Comparison of ENCODE assay signal across 20 cellular contexts in the genomic region with DNA sequence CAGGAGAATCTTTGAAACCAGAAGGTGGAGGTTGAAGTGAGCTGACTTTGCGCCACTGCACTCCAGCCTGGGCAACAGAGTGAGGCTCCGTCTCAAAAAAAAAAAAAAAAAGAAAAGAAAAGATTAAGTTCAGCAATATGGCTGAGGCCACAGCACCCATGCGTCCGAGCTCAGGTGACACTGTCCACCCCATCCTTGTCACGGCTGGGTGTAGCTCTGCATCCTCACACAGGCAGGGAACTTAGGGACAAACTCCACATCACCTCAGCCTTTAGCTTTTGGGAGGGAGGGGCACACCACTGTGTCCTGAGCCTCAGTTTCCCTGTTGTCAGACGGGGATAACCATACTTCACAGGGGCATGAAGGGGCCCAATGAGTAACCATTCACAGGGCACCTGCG. TPM values are rescaled to one million over a fixed set of nuclear protein-coding genes. Genes with fewer than 3 reads are reported as not detected.
DNase-seq lines count a peak whose midpoint lies in the region; ATAC-seq and TF ChIP-seq lines count a peak whose summit lies in the region.
"Had no signal": no experiment of that assay in that cellular context is flagged by ENCODE, and none has a peak within 500 bp of the region (broad histone marks: within the 10 kb centered on the region; RNA-seq: fewer than 3 reads in every experiment).

No MANE protein-coding gene starts in this region.

- ATAC-seq in activated CD8-positive, alpha-beta memory T cell treated with anti-CD3 and anti-CD28 coated beads, Interleukin-2, amount 10 ng/mL, durations not matched to agents 7 days and 5 days, result no peak
- ATAC-seq in activated T-helper 17 cell treated with anti-CD3 and anti-CD28 coated beads, Interleukin-2, amount 50 U/mL, for 72 hours (replicated peaks), result no peak
- ATAC-seq: foreskin keratinocyte had no signal

- intact Hi-C loops in CD4-positive, alpha-beta memory T cell (cut with micrococcal nuclease), result loop anchor here (5.0 kb wide), 1 partner anchor 604 kb away; no protein-coding TSS in a partner anchor
- intact Hi-C loops in spleen (cut with DNase I; ENCODE audit: low total_unique reads), result no loop called here

- H3K4me1 ChIP-seq in CD4-positive, alpha-beta memory T cell (ENCODE audit: insufficient read depth, low read length), result peaks cover 76% of the 10 kb centered on the region
- H3K4me1 ChIP-seq in spleen (peaks cover 9 to 66% (median 44%) of the 10 kb centered on the region in 6 donors), neural progenitor cell (peaks cover 4% of the 10 kb centered on the region)
- H3K4me1 ChIP-seq: foreskin keratinocyte had no signal

- DNase-seq in activated CD8-positive, alpha-beta memory T cell treated with anti-CD3 and anti-CD28 coated beads, Interleukin-2, amount 10 ng/mL, durations not matched to agents 7 days and 5 days, result peak; percentile 37
- no peak for DNase-seq in activated CD8-positive, alpha-beta memory T cell treated with anti-CD3 and anti-CD28 coated beads for 24 hours
- DNase-seq in CD4-positive, alpha-beta memory T cell, result no peak
- DNase-seq in spleen, result peak; percentile 72
- DNase-seq in NCI-H345 treated with DMSO at 0.1 percent for 48 hours (lab: John Stamatoyannopoulos, UW; ENCODE audit: unreplicated experiment), result no peak
- no peak for DNase-seq in neural progenitor cell (ENCODE audit: low spot score)
- DNase-seq in stimulated activated CD4-positive, alpha-beta T cell treated with anti-CD3 and anti-CD28 coated beads, Interleukin-15, amount 100 ng/mL, for 24 hours, result no peak
- DNase-seq: dorsolateral prefrontal cortex; erythroblast; foreskin keratinocyte; IMR-90; NCI-H1436; NCI-H2171 treated with DMSO at 0.1 percent for 48 hours; NCI-H69; occipital lobe; stimulated activated CD4-positive, alpha-beta T cell treated with anti-CD3 and anti-CD28 coated beads, Interleukin-4, amount 100 ng/mL, for 4 hours had no signal

- TF ChIP-seq CTCF in spleen (IDR thresholded peaks at IDR 0.05 in 8 of 11, conservative IDR thresholded peaks at IDR 0.05 in 3 of 11) (no peak), neural progenitor cell (IDR thresholded peaks at IDR 0.05) (no peak)

- H3K27me3 ChIP-seq in CD4-positive, alpha-beta memory T cell (ENCODE audit: insufficient read depth, low read length), result no peaks in the 10 kb centered on the region
- H3K27me3 ChIP-seq in spleen (replicated peaks in 1 of 7) (no peaks in the 10 kb centered on the region), neural progenitor cell (no peaks in the 10 kb centered on the region)
- H3K27me3 ChIP-seq: dorsolateral prefrontal cortex, foreskin keratinocyte had no signal

- no peaks in the 10 kb centered on the region for H3K36me3 ChIP-seq in CD4-positive, alpha-beta memory T cell (ENCODE audit: insufficient read depth, low read length)
- H3K36me3 ChIP-seq in spleen (peaks cover 0 to 13% (median 0%) of the 10 kb centered on the region in 6 donors), neural progenitor cell (no peaks in the 10 kb centered on the region)
- H3K36me3 ChIP-seq: cardiac muscle cell had no signal

- no peak overlapping the region for H3K9ac ChIP-seq in neural progenitor cell

- peak overlapping the region; percentile 8 for H3K4me3 Mint-ChIP-seq in activated CD8-positive, alpha-beta memory T cell treated with anti-CD3 and anti-CD28 coated beads, Interleukin-2, amount 10 ng/mL, durations not matched to agents 7 days and 5 days
- H3K4me3 Mint-ChIP-seq in CD4-positive, alpha-beta memory T cell, result peak overlapping the region in 7 of 8 donors; percentile 9 to 89 (median 78)
- peak overlapping the region; percentile 75 for H3K4me3 Mint-ChIP-seq in activated T-helper 17 cell treated with anti-CD3 and anti-CD28 coated beads, Interleukin-2, amount 50 U/mL, for 72 hours
- no peak overlapping the region for H3K4me3 Mint-ChIP-seq in neural progenitor cell

- no peaks in the 10 kb centered on the region for H3K9me3 ChIP-seq in CD4-positive, alpha-beta memory T cell (ENCODE audit: control insufficient read depth in 1 of 2, low read length in 2 of 2)
- H3K9me3 ChIP-seq in spleen (peaks cover 0 to 8% (median 6%) of the 10 kb centered on the region in 8 donors), neural progenitor cell (ENCODE audit: low read depth) (no peaks in the 10 kb centered on the region)

- H3K9me3 Mint-ChIP-seq in activated CD8-positive, alpha-beta memory T cell treated with anti-CD3 and anti-CD28 coated beads, Interleukin-2, amount 10 ng/mL, durations not matched to agents 7 days and 5 days (ENCODE audit: low read depth), result peaks cover 7% of the 10 kb centered on the region
- peaks cover 0 to 7% (median 1%) of the 10 kb centered on the region in 8 donors for H3K9me3 Mint-ChIP-seq in CD4-positive, alpha-beta memory T cell
- no peaks in the 10 kb centered on the region for H3K9me3 Mint-ChIP-seq in activated T-helper 17 cell treated with anti-CD3 and anti-CD28 coated beads, Interleukin-2, amount 50 U/mL, for 72 hours
- H3K9me3 Mint-ChIP-seq in neural progenitor cell, result peaks cover 7% of the 10 kb centered on the region

- H3K27ac Mint-ChIP-seq in activated CD8-positive, alpha-beta memory T cell treated with anti-CD3 and anti-CD28 coated beads, Interleukin-2, amount 10 ng/mL, durations not matched to agents 7 days and 5 days, result peak overlapping the region; percentile 100
- peak overlapping the region; percentile 94 to 99 (median 96) for H3K27ac Mint-ChIP-seq in CD4-positive, alpha-beta memory T cell
- peak overlapping the region; percentile 96 for H3K27ac Mint-ChIP-seq in activated T-helper 17 cell treated with anti-CD3 and anti-CD28 coated beads, Interleukin-2, amount 50 U/mL, for 72 hours
- no peak overlapping the region for H3K27ac Mint-ChIP-seq in neural progenitor cell

- POLR2A ChIA-PET in CD4-positive, alpha-beta memory T cell (lab: Charles Lee; ENCODE audit: partially characterized antibody), result interaction anchor here (1.3 to 15.5 kb wide), 10 partner anchors 10 to 133 kb away, joined by 3 to 304 read pairs (median 48); a partner anchor contains a TSS

- CTCF ChIA-PET in activated CD8-positive, alpha-beta memory T cell treated with anti-CD3 and anti-CD28 coated beads, Interleukin-2, amount 10 ng/mL, durations not matched to agents 7 days and 5 days (lab: Charles Lee), result interaction anchor here (0.8 to 3.5 kb wide), 4 partner anchors 9 to 101 kb away, joined by 3 to 27 read pairs (median 6); a partner anchor contains a TSS
- CTCF ChIA-PET in CD4-positive, alpha-beta memory T cell (lab: Charles Lee; ENCODE audit: partially characterized antibody), result interaction anchor here (0.7 to 6.6 kb wide), 6 partner anchors 9 to 245 kb away, joined by 3 to 37 read pairs (median 4); no protein-coding TSS in a partner anchor

- no peak overlapping the region for H3K4me3 ChIP-seq in CD4-positive, alpha-beta memory T cell (ENCODE audit: low read length in 2 of 2)
- H3K4me3 ChIP-seq in spleen, result peak overlapping the region in 1 of 8 donors; percentile 83
- H3K4me3 ChIP-seq in neural progenitor cell, result no peak overlapping the region
- H3K4me3 ChIP-seq: cardiac muscle cell, dorsolateral prefrontal cortex had no signal

- no peak for TF ChIP-seq POLR2A in spleen (IDR thresholded peaks at IDR 0.05)

- H3K4me1 Mint-ChIP-seq in activated CD8-positive, alpha-beta memory T cell treated with anti-CD3 and anti-CD28 coated beads, Interleukin-2, amount 10 ng/mL, durations not matched to agents 7 days and 5 days, result peaks cover 61% of the 10 kb centered on the region
- peaks cover 33 to 86% (median 53%) of the 10 kb centered on the region in 4 donors for H3K4me1 Mint-ChIP-seq in CD4-positive, alpha-beta memory T cell
- H3K4me1 Mint-ChIP-seq in activated T-helper 17 cell treated with anti-CD3 and anti-CD28 coated beads, Interleukin-2, amount 50 U/mL, for 72 hours, result peaks cover 26% of the 10 kb centered on the region
- H3K4me1 Mint-ChIP-seq in neural progenitor cell, result peaks cover 10% of the 10 kb centered on the region

- no peak overlapping the region for H2AFZ ChIP-seq in neural progenitor cell (replicated peaks)

- H3K27ac ChIP-seq in CD4-positive, alpha-beta memory T cell (ENCODE audit: low read depth, low read length), result peak overlapping the region; percentile 84
- H3K27ac ChIP-seq in spleen (peak overlapping the region in 7 of 8 donors; percentile 53 to 99 (median 97)), neural progenitor cell (no peak overlapping the region)
- H3K27ac ChIP-seq: C4-2B, cardiac muscle cell, dorsolateral prefrontal cortex, foreskin keratinocyte had no signal

- no peaks in the 10 kb centered on the region for H3F3A ChIP-seq in neural progenitor cell (ENCODE audit: low read depth)

- H3K4me2 ChIP-seq in neural progenitor cell, result no peak overlapping the region

- H4K20me1 ChIP-seq in neural progenitor cell (ENCODE audit: low read depth), result no peaks in the 10 kb centered on the region

- WGBS in spleen, 5 donors, result 92 to 97% (median 94%) methylated on average over 7 of the region's 7 CpGs

- peaks cover 43% of the 10 kb centered on the region for H3K36me3 Mint-ChIP-seq in activated CD8-positive, alpha-beta memory T cell treated with anti-CD3 and anti-CD28 coated beads, Interleukin-2, amount 10 ng/mL, durations not matched to agents 7 days and 5 days
- peaks cover 26 to 43% of the 10 kb centered on the region in 2 donors for H3K36me3 Mint-ChIP-seq in CD4-positive, alpha-beta memory T cell
- peaks cover 52% of the 10 kb centered on the region for H3K36me3 Mint-ChIP-seq in activated T-helper 17 cell treated with anti-CD3 and anti-CD28 coated beads, Interleukin-2, amount 50 U/mL, for 72 hours (ENCODE audit: low read depth)
- H3K36me3 Mint-ChIP-seq in neural progenitor cell, result no peaks in the 10 kb centered on the region

- no peaks in the 10 kb centered on the region for H3K27me3 Mint-ChIP-seq in activated CD8-positive, alpha-beta memory T cell treated with anti-CD3 and anti-CD28 coated beads, Interleukin-2, amount 10 ng/mL, durations not matched to agents 7 days and 5 days
- H3K27me3 Mint-ChIP-seq in CD4-positive, alpha-beta memory T cell, result no peaks in the 10 kb centered on the region
- no peaks in the 10 kb centered on the region for H3K27me3 Mint-ChIP-seq in activated T-helper 17 cell treated with anti-CD3 and anti-CD28 coated beads, Interleukin-2, amount 50 U/mL, for 72 hours
- H3K27me3 Mint-ChIP-seq in neural progenitor cell (ENCODE audit: insufficient read depth, low read depth), result peaks cover 6% of the 10 kb centered on the region

- H3K79me2 ChIP-seq in neural progenitor cell (ENCODE audit: low read depth), result no peaks in the 10 kb centered on the region

RNA-seq across cellular contexts. Expression of a gene that starts 15.5 kb away (rescaled TPM):
- total RNA-seq in activated CD8-positive, alpha-beta memory T cell treated with anti-CD3 and anti-CD28 coated beads, Interleukin-2, amount 10 ng/mL, durations not matched to agents 7 days and 5 days, result 10 to 100 TPM; 72.1 to 91.2 TPM
- total RNA-seq in CD4-positive, alpha-beta memory T cell, result 100 to 1,000 TPM; 256 to 272 TPM
- 100 to 1,000 TPM in 1 of 2 donors, 10 to 100 TPM in 1; 52.7 to 146 TPM for polyA plus RNA-seq in CD4-positive, alpha-beta memory T cell
- 10 to 100 TPM; 70.6 to 80.2 TPM for total RNA-seq in activated T-helper 17 cell treated with anti-CD3 and anti-CD28 coated beads, Interleukin-2, amount 50 U/mL, for 72 hours
- total RNA-seq in spleen (10 to 100 TPM; 60.4 to 99.1 (median 72.6) TPM), neural progenitor cell (ENCODE audit: low replicate concordance) (0.56 and 0.68 TPM in 2 replicates)
- polyA plus RNA-seq in spleen, result 10 to 100 TPM; 30.7 to 54.5 (median 37.6) TPM
- total RNA-seq: H4, IMR-90 had no signal
- polyA plus RNA-seq: cardiac muscle cell, IMR-90 had no signal

Comparison
In these comparisons a context has a peak if more than half of its experiments do, and no peak if none do; other contexts are left out.
1. DNase-seq: peak in activated CD8-positive, alpha-beta memory T cell treated with anti-CD3 and anti-CD28 coated beads, Interleukin-2, amount 10 ng/mL, durations not matched to agents 7 days and 5 days (single experiment) and spleen (single experiment); none in activated CD8-positive, alpha-beta memory T cell treated with anti-CD3 and anti-CD28 coated beads for 24 hours (single experiment), CD4-positive, alpha-beta memory T cell (0 of 5), NCI-H345 treated with DMSO at 0.1 percent for 48 hours (single experiment), neural progenitor cell (single experiment) and stimulated activated CD4-positive, alpha-beta T cell treated with anti-CD3 and anti-CD28 coated beads, Interleukin-15, amount 100 ng/mL, for 24 hours (single experiment).
2. RNA of a gene that starts 15.5 kb away (total RNA-seq): 256 to 272 TPM in CD4-positive, alpha-beta memory T cell, 72.1 to 91.2 TPM in activated CD8-positive, alpha-beta memory T cell treated with anti-CD3 and anti-CD28 coated beads, Interleukin-2, amount 10 ng/mL, durations not matched to agents 7 days and 5 days, 70.6 to 80.2 TPM in activated T-helper 17 cell treated with anti-CD3 and anti-CD28 coated beads, Interleukin-2, amount 50 U/mL, for 72 hours and 60.4 to 99.1 TPM in spleen; 0.56 to 0.68 TPM in neural progenitor cell; every median in the first group is over 10 times any median in the second.